19 cellular contexts compared by ENCODE assay signal in the genomic region with DNA sequence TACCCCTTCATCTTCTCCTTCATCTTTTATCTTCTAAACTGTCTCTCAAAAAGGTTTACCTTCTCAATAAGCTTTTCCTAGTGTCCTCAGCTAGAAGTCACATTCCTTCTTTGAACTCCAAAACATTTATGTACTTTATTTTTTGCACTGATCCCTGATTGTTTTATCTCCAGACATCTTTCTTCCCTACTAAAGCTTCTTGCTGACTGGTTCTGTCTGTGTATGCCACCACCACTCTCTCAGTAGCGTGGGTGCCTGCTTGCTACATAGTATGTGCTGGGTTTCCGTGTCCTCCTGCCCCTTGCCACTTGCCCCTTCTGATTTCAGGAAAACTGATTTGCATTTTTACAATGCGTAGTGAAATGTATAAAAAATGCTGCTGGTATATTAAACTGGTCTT.
"Had no signal": no experiment of that assay in that cellular context is flagged by ENCODE, and none has a peak within 500 bp of the region (broad histone marks: within the 10 kb centered on the region; RNA-seq: fewer than 3 reads in every experiment).

No MANE protein-coding gene starts in this region.

- H3K27me3 Mint-ChIP-seq: central memory CD8-positive, alpha-beta T cell; stimulated activated memory B cell treated with anti-CD40 and anti-IgM and Interleukin-4, amounts not matched to agents 10 μg/mL and 1 μg/mL and 100 μg/mL, for 72 hours; type B pancreatic cell had no signal

- DNase-seq: activated CD4-positive, CD25-positive, alpha-beta regulatory T cell treated with anti-CD3 and anti-CD28 coated beads, Interleukin-2, amount 50 U/mL, for 72 hours; activated CD8-positive, alpha-beta memory T cell treated with anti-CD3 and anti-CD28 coated beads for 24 hours; activated CD8-positive, alpha-beta memory T cell treated with anti-CD3 and anti-CD28 coated beads, Interleukin-2, amount 50 U/mL, for 48 hours; brain microvascular endothelial cell; cortex of kidney; effector CD4-positive, alpha-beta T cell; heart right ventricle; immature natural killer cell; kidney glomerular epithelial cell; left ventricle myocardium inferior; mammary epithelial cell; right lobe of liver; stimulated activated CD4-positive, alpha-beta T cell treated with anti-CD3 and anti-CD28 coated beads, Interleukin-4, amount 100 ng/mL, for 4 hours; testis had no signal

- H3K4me3 ChIP-seq: gastroesophageal sphincter, heart right ventricle, left ventricle myocardium inferior, right lobe of liver, testis had no signal

- H3K27ac Mint-ChIP-seq: stimulated activated memory B cell treated with anti-CD40 and anti-IgM and Interleukin-4, amounts not matched to agents 10 μg/mL and 1 μg/mL and 100 μg/mL, for 72 hours; type B pancreatic cell had no signal

- H3K9me3 Mint-ChIP-seq: central memory CD8-positive, alpha-beta T cell; immature natural killer cell; stimulated activated memory B cell treated with anti-CD40 and anti-IgM and Interleukin-4, amounts not matched to agents 10 μg/mL and 1 μg/mL and 100 μg/mL, for 72 hours; type B pancreatic cell had no signal

- ATAC-seq: esophagus mucosa; gastroesophageal sphincter; heart right ventricle; stimulated activated memory B cell treated with anti-CD40 and anti-IgM and Interleukin-4, amounts not matched to agents 10 μg/mL and 1 μg/mL and 100 μg/mL, for 72 hours had no signal

- H3K27ac ChIP-seq: brain microvascular endothelial cell, heart right ventricle, left ventricle myocardium inferior, testis had no signal

- H3K9me3 ChIP-seq: gastroesophageal sphincter, heart right ventricle, left ventricle myocardium inferior, right lobe of liver, testis had no signal

- H3K4me3 Mint-ChIP-seq: central memory CD8-positive, alpha-beta T cell; immature natural killer cell; stimulated activated memory B cell treated with anti-CD40 and anti-IgM and Interleukin-4, amounts not matched to agents 10 μg/mL and 1 μg/mL and 100 μg/mL, for 72 hours; type B pancreatic cell had no signal

- H3K36me3 ChIP-seq: brain microvascular endothelial cell, gastroesophageal sphincter, right lobe of liver had no signal

- H3K27me3 ChIP-seq: brain microvascular endothelial cell, gastroesophageal sphincter, heart right ventricle, right lobe of liver, testis had no signal
